Comparison of ENCODE assay signal across 9 cellular contexts in the genomic region with DNA sequence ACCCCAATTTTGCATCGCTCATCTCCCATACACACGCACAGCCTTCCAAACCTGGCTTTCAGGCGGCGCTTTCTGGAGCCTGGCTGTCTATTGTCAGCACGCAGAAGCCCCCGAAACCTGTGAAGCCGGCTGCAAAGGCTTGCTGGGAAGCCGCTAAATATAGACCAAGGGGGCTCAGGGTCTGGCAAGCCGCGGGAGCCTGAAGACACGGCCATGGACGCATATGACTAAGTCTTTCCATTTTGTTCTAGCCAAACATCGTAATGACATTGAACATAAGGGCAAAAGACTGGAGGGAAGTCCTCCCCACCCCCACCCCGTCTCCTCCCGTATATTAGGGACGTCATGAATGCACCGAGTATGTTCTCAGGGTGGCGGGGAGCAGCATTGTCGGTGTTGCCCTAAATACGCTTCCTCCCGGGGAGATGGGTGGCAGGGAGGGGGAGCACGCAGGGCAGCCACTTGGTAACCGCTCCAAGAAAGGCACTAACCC. TPM values are rescaled to one million over a fixed set of nuclear protein-coding genes. Genes with fewer than 3 reads are reported as not detected.
DNase-seq lines count a peak whose midpoint lies in the region; ATAC-seq and TF ChIP-seq lines count a peak whose summit lies in the region.
"Had no signal": no experiment of that assay in that cellular context is flagged by ENCODE, and none has a peak within 500 bp of the region (broad histone marks: within the 10 kb centered on the region; RNA-seq: fewer than 3 reads in every experiment).

No MANE protein-coding gene starts in this region.

- DNase-seq in GM13976 (ENCODE audit: low spot score) (peak; percentile 6), NCI-H69 (lab: John Stamatoyannopoulos, UW) (peak; percentile 39), globus pallidus (ENCODE audit: low spot score) (peak; percentile 35), epidermal melanocyte (ENCODE audit: insufficient read length, low spot score) (no peak), H4 (ENCODE audit: low spot score) (no peak)
- DNase-seq in stimulated activated naive CD4-positive, alpha-beta T cell (lab: John Stamatoyannopoulos, UW), result no peak

- no peaks in the 10 kb centered on the region for H3K27me3 ChIP-seq in parathyroid adenoma (ENCODE audit: control insufficient read depth, insufficient read depth, low read length)

- no peaks in the 10 kb centered on the region for H3K4me1 ChIP-seq in parathyroid adenoma

- no peak for ATAC-seq in HG02610 (IDR thresholded peaks at IDR 0.05; ENCODE audit: unreplicated experiment)

- peak overlapping the region; percentile 55 for H3K4me2 ChIP-seq in parathyroid adenoma (ENCODE audit: low read length)

- H3K27ac ChIP-seq in parathyroid adenoma, result no peak overlapping the region

- H2AFZ ChIP-seq in parathyroid adenoma, result no peak overlapping the region

- no peaks in the 10 kb centered on the region for H3K36me3 ChIP-seq in parathyroid adenoma (ENCODE audit: control insufficient read depth, insufficient read depth, low read length)

- no peaks in the 10 kb centered on the region for H3K9me3 ChIP-seq in parathyroid adenoma (ENCODE audit: control insufficient read depth, low read length)

- no peak overlapping the region for H3K9ac ChIP-seq in parathyroid adenoma

- in situ Hi-C loops in GM13976 (cut with MboI; ENCODE audit: low sequenced_read_pairs, unreplicated experiment), result no loop called here

- no peak for TF ChIP-seq CTCF in GM13976 (IDR thresholded peaks at IDR 0.05; ENCODE audit: borderline replicate concordance, control extremely low read depth, extremely low read depth, insufficient read depth, missing control alignments)
- no peak for TF ChIP-seq CTCF in parathyroid adenoma (IDR thresholded peaks at IDR 0.05)

- peak overlapping the region; percentile 23 for H3K4me3 ChIP-seq in parathyroid adenoma (ENCODE audit: low read depth, low read length)

- no peaks in the 10 kb centered on the region for H3K79me2 ChIP-seq in parathyroid adenoma

RNA-seq across cellular contexts. Expression of a gene that starts 1.1 kb away (rescaled TPM):
- 0.58 and 1.6 TPM in 2 replicates for total RNA-seq in H4 (2014; rRNA removed; shearing (Covaris generic))
- total RNA-seq: pulmonary artery endothelial cell had no signal

Comparison
In these comparisons a context has a peak if more than half of its experiments do, and no peak if none do; other contexts are left out.
1. DNase-seq: peak in GM13976 (single experiment), NCI-H69 (single experiment) and globus pallidus (single experiment); none in stimulated activated naive CD4-positive, alpha-beta T cell (0 of 6), epidermal melanocyte (single experiment) and H4 (single experiment).